In genomic region chr16:89473136-89473712, GRCh38 we compare ENCODE assay signal across 1 cellular context.
TF ChIP-seq lines count a peak whose summit lies in the region.

No MANE protein-coding gene starts in this region.

TF ChIP-seq in A549, 52 proteins besides CTCF, POLR2A, EP300 and RAD21:
- no peak for TF ChIP-seq CHD4 (IDR thresholded peaks at IDR 0.05; ENCODE audit: borderline replicate concordance)
- TF ChIP-seq ZNF302 (CRISPR knock-in tag; IDR thresholded peaks at IDR 0.05), result no peak
- TF ChIP-seq NR3C1 (IDR thresholded peaks at IDR 0.05), result no peak
- TF ChIP-seq RFX5 (IDR thresholded peaks at IDR 0.05), result no peak
- TF ChIP-seq HOXA7 (CRISPR knock-in tag; IDR thresholded peaks at IDR 0.05), result no peak
- TF ChIP-seq RCOR1 (IDR thresholded peaks at IDR 0.05; ENCODE audit: low read depth, low read length), result no peak
